13 cellular contexts compared by ENCODE assay signal in the genomic region with DNA sequence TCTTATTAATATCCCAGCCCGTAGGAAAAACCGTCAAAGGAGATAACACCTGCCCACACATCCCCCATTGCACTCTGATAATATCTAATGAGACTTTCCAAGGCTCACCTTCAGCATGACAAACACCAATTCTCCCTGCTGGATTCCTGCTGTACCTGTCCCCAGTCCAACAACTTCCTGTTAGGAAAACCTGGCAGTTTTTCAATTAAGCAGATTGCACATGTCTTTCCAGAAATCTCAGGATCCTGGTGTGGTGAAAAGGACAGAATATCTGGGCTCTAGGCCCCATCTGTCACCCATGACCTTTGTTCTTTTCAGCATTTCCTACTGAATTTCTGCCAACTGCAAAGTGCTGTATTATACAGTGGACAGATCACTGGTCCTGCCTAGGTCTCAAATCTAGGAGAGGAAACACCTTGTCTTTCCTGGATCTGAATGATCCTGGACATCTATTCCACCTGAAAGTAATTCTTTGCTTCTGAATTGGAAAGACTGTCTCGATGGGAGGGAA. TPM values are rescaled to one million over a fixed set of nuclear protein-coding genes. Genes with fewer than 3 reads are reported as not detected.
DNase-seq lines count a peak whose midpoint lies in the region; ATAC-seq, FAIRE-seq and TF ChIP-seq lines count a peak whose summit lies in the region.
"Had no signal": no experiment of that assay in that cellular context is flagged by ENCODE, and none has a peak within 500 bp of the region (broad histone marks: within the 10 kb centered on the region; RNA-seq: fewer than 3 reads in every experiment).

No MANE protein-coding gene starts in this region.

- H3K4me2 ChIP-seq in endothelial cell of umbilical vein (ENCODE audit: insufficient read depth, low read length): no peak overlapping the region
- H3K4me2 ChIP-seq: neural progenitor cell had no signal

- CTCF ChIA-PET in endothelial cell of umbilical vein (lab: Charles Lee): interaction anchor here (1.1 to 2.6 kb wide), 2 partner anchors 13 to 479 kb away, joined by 3 to 79 read pairs; no protein-coding TSS in a partner anchor

- no peaks in the 10 kb centered on the region for H3K27me3 Mint-ChIP-seq in stimulated activated memory B cell treated with anti-CD40 and anti-IgM and Interleukin-4, amounts not matched to agents 10 μg/mL and 1 μg/mL and 100 μg/mL, for 72 hours
- H3K27me3 Mint-ChIP-seq in activated T-cell treated with anti-CD3 and anti-CD28 coated beads, Interleukin-2, amount 50 U/mL, for 72 hours (ENCODE audit: low read depth): peaks cover 7% of the 10 kb centered on the region

- intact Hi-C loops in endothelial cell of umbilical vein (cut with micrococcal nuclease): loop anchor here (5.0 kb wide), 1 partner anchor 182 kb away; no protein-coding TSS in a partner anchor

- no peak for TF ChIP-seq POLR2A in endothelial cell of umbilical vein (IDR thresholded peaks at IDR 0.05; ENCODE audit: low read depth, low read length)

- no TSS peak for BruUV-seq in endothelial cell of umbilical vein (replicated peaks; lab: Mats Ljungman, UMichigan)

- H4K20me1 ChIP-seq in endothelial cell of umbilical vein (replicated peaks; ENCODE audit: control insufficient read depth, extremely low read depth, insufficient read depth, low read length): no peaks in the 10 kb centered on the region

- no peaks in the 10 kb centered on the region for H3K9me3 Mint-ChIP-seq in stimulated activated memory B cell treated with anti-CD40 and anti-IgM and Interleukin-4, amounts not matched to agents 10 μg/mL and 1 μg/mL and 100 μg/mL, for 72 hours
- no peaks in the 10 kb centered on the region for H3K9me3 Mint-ChIP-seq in activated T-cell treated with anti-CD3 and anti-CD28 coated beads, Interleukin-2, amount 50 U/mL, for 72 hours
- H3K9me3 Mint-ChIP-seq: stimulated activated naive CD8-positive, alpha-beta T cell treated with anti-CD3 and anti-CD28 coated beads, Interleukin-15, Interleukin-2, amounts not matched to agents 100 ng/mL and 50 ng/mL, for 24 hours had no signal

- H3K27me3 ChIP-seq in endothelial cell of umbilical vein (ENCODE audit: control insufficient read depth in 2 of 2, insufficient read depth in 2 of 2, low read length in 2 of 2): peaks cover under 1 to 2% of the 10 kb centered on the region in 2 experiments
- H3K27me3 ChIP-seq: neural progenitor cell had no signal

- no peak overlapping the region for H3K4me3 Mint-ChIP-seq in stimulated activated memory B cell treated with anti-CD40 and anti-IgM and Interleukin-4, amounts not matched to agents 10 μg/mL and 1 μg/mL and 100 μg/mL, for 72 hours
- H3K4me3 Mint-ChIP-seq in activated T-cell treated with anti-CD3 and anti-CD28 coated beads, Interleukin-2, amount 50 U/mL, for 72 hours: peak overlapping the region in 1 of 2 donors; percentile 25
- H3K4me3 Mint-ChIP-seq: activated naive CD8-positive, alpha-beta T cell; stimulated activated naive CD8-positive, alpha-beta T cell treated with anti-CD3 and anti-CD28 coated beads, Interleukin-15, Interleukin-2, amounts not matched to agents 100 ng/mL and 50 ng/mL, for 24 hours had no signal

- H3K27ac Mint-ChIP-seq in stimulated activated memory B cell treated with anti-CD40 and anti-IgM and Interleukin-4, amounts not matched to agents 10 μg/mL and 1 μg/mL and 100 μg/mL, for 72 hours: peak overlapping the region; percentile 84
- no peak overlapping the region for H3K27ac Mint-ChIP-seq in activated T-cell treated with anti-CD3 and anti-CD28 coated beads, Interleukin-2, amount 50 U/mL, for 72 hours
- H3K27ac Mint-ChIP-seq: activated naive CD8-positive, alpha-beta T cell; neural progenitor cell; T-helper 17 cell had no signal

- H3K4me1 Mint-ChIP-seq in stimulated activated memory B cell treated with anti-CD40 and anti-IgM and Interleukin-4, amounts not matched to agents 10 μg/mL and 1 μg/mL and 100 μg/mL, for 72 hours: peaks cover 17% of the 10 kb centered on the region
- peaks cover 17% of the 10 kb centered on the region for H3K4me1 Mint-ChIP-seq in activated T-cell treated with anti-CD3 and anti-CD28 coated beads, Interleukin-2, amount 50 U/mL, for 72 hours (ENCODE audit: low read depth)

- no peaks in the 10 kb centered on the region for H3K79me2 ChIP-seq in endothelial cell of umbilical vein (ENCODE audit: control insufficient read depth, insufficient read depth, low read length)

- no peaks in the 10 kb centered on the region for H3K36me3 Mint-ChIP-seq in stimulated activated memory B cell treated with anti-CD40 and anti-IgM and Interleukin-4, amounts not matched to agents 10 μg/mL and 1 μg/mL and 100 μg/mL, for 72 hours
- no peaks in the 10 kb centered on the region for H3K36me3 Mint-ChIP-seq in activated T-cell treated with anti-CD3 and anti-CD28 coated beads, Interleukin-2, amount 50 U/mL, for 72 hours (ENCODE audit: insufficient read depth in 2 of 2)
- H3K36me3 Mint-ChIP-seq: activated naive CD8-positive, alpha-beta T cell; neural progenitor cell had no signal

- FAIRE-seq in endothelial cell of umbilical vein (lab: Jason Lieb, UNC): no peak

- no peak overlapping the region for H3K27ac ChIP-seq in endothelial cell of umbilical vein (ENCODE audit: insufficient read depth, low read depth, low read length)
- H3K27ac ChIP-seq: neural progenitor cell had no signal

- no peaks in the 10 kb centered on the region for H3K9me3 ChIP-seq in endothelial cell of umbilical vein (replicated peaks; ENCODE audit: control insufficient read depth, insufficient read depth, low read length)

- POLR2A ChIA-PET in endothelial cell of umbilical vein (lab: Charles Lee): no interaction called here

- no peaks in the 10 kb centered on the region for H3K36me3 ChIP-seq in endothelial cell of umbilical vein (ENCODE audit: control insufficient read depth in 2 of 2, extremely low read depth in 1 of 2, insufficient read depth in 2 of 2, low read length in 2 of 2)
- H3K36me3 ChIP-seq: neural progenitor cell had no signal

- DNase-seq in NCI-H748 (lab: John Stamatoyannopoulos, UW; ENCODE audit: unreplicated experiment) (peak; percentile 40), NCI-H748 treated with DMSO at 0.1 percent for 48 hours (lab: John Stamatoyannopoulos, UW) (no peak), NCI-H2171 treated with DMSO at 0.1 percent for 48 hours (lab: John Stamatoyannopoulos, UW) (peak; percentile 73), endothelial cell of umbilical vein (ENCODE audit: low read depth, low spot score) (peak; percentile 19)
- no peak for DNase-seq in activated T-cell treated with anti-CD3 and anti-CD28 coated beads, Interleukin-2, amount 50 U/mL, for 72 hours
- DNase-seq: cortex of kidney had no signal

- H3K9ac ChIP-seq in endothelial cell of umbilical vein (replicated peaks; ENCODE audit: extremely low read depth, insufficient read depth, low read length): no peak overlapping the region
- H3K9ac ChIP-seq: neural progenitor cell had no signal

- no peaks in the 10 kb centered on the region for H3K9me1 ChIP-seq in endothelial cell of umbilical vein (replicated peaks; ENCODE audit: control insufficient read depth, extremely low read depth, insufficient read depth, low read length)

- peaks cover 3% of the 10 kb centered on the region for H3K4me1 ChIP-seq in endothelial cell of umbilical vein (ENCODE audit: control insufficient read depth, extremely low read depth, insufficient read depth, low read length)
- H3K4me1 ChIP-seq: neural progenitor cell had no signal

- no peak overlapping the region for H2AFZ ChIP-seq in endothelial cell of umbilical vein (ENCODE audit: low read depth, low read length)
- H2AFZ ChIP-seq: neural progenitor cell had no signal

- TF ChIP-seq CTCF in endothelial cell of umbilical vein (IDR thresholded peaks at IDR 0.05; ENCODE audit: extremely low read depth in 1 of 2, insufficient read depth in 1 of 2, low read depth in 1 of 2, low read length in 2 of 2): no peak

- dilution Hi-C loops in endothelial cell of umbilical vein (cut with MboI; ENCODE audit: extremely low pct_ligation_motif_present, low sequenced_read_pairs): no loop called here

- H3K4me3 ChIP-seq in endothelial cell of umbilical vein (replicated peaks in 1 of 3; ENCODE audit: insufficient read depth in 1 of 3, low read depth in 1 of 3, low read length in 3 of 3): no peak overlapping the region
- H3K4me3 ChIP-seq: neural progenitor cell had no signal

- no peak for ATAC-seq in stimulated activated memory B cell treated with anti-CD40 and anti-IgM and Interleukin-4, amounts not matched to agents 10 μg/mL and 1 μg/mL and 100 μg/mL, for 72 hours
- ATAC-seq in HG03159 (IDR thresholded peaks at IDR 0.05; ENCODE audit: unreplicated experiment) (no peak), GM18907 (IDR thresholded peaks at IDR 0.05; ENCODE audit: unreplicated experiment) (no peak)
- ATAC-seq in activated T-cell treated with anti-CD3 and anti-CD28 coated beads, Interleukin-2, amount 50 U/mL, for 72 hours (replicated peaks in 1 of 2): no peak

TF ChIP-seq in endothelial cell of umbilical vein, 7 proteins besides CTCF, POLR2A, EP300 and RAD21:
- TF ChIP-seq EZH2 (IDR thresholded peaks at IDR 0.05; ENCODE audit: borderline replicate concordance, low read depth, low read length, severe bottlenecking) (no peak), JUN (IDR thresholded peaks at IDR 0.05; ENCODE audit: borderline replicate concordance, insufficient read depth, insufficient read length, low read depth) (no peak), FOS (IDR thresholded peaks at IDR 0.05; ENCODE audit: borderline replicate concordance, insufficient read depth, low read length) (no peak), GATA2 (IDR thresholded peaks at IDR 0.05; ENCODE audit: insufficient read depth, insufficient read length, low read depth, low read length) (no peak), POLR2AphosphoS5 (IDR thresholded peaks at IDR 0.05; ENCODE audit: insufficient read depth, low read depth, low read length) (no peak), MYC (IDR thresholded peaks at IDR 0.05; ENCODE audit: low read depth, low read length) (no peak)
- TF ChIP-seq, protein P1, sequence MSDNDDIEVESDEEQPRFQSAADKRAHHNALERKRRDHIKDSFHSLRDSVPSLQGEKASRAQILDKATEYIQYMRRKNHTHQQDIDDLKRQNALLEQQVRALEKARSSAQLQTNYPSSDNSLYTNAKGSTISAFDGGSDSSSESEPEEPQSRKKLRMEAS (IDR thresholded peaks at IDR 0.05; ENCODE audit: insufficient read depth, insufficient read length): no peak

RNA-seq across cellular contexts. Expression of gene DTNBP1, which starts 27.7 kb away (rescaled TPM):
- 21.8 and 24.3 TPM in 2 replicates for total RNA-seq in endothelial cell of umbilical vein
- polyA plus RNA-seq in endothelial cell of umbilical vein: 26.0 and 28.9 TPM in 2 replicates
- 31.7 and 34.2 TPM in 2 replicates for polyA plus RNA-seq in endothelial cell of umbilical vein (2011; cell fraction: cytosol; rRNA removed)
- polyA plus RNA-seq in endothelial cell of umbilical vein (2011; cell fraction: nucleus; rRNA removed): 20.3 and 26.1 TPM in 2 replicates
- polyA plus RNA-seq in endothelial cell of umbilical vein (2012): 16.7 and 16.8 TPM in 2 replicates
- polyA minus RNA-seq in endothelial cell of umbilical vein: 20.6 and 23.1 TPM in 2 replicates
- 6.2 TPM for polyA minus RNA-seq in endothelial cell of umbilical vein (2011; cell fraction: cytosol; rRNA and poly(A)+ RNA removed)
- 16.6 and 16.8 TPM in 2 replicates for polyA minus RNA-seq in endothelial cell of umbilical vein (2011; cell fraction: nucleus; rRNA and poly(A)+ RNA removed)
- total RNA-seq in activated T-cell treated with anti-CD3 and anti-CD28 coated beads, Interleukin-2, amount 50 U/mL, for 72 hours: 10 to 100 TPM; 24.5 to 27.1 TPM

Comparison
In these comparisons a context has a peak if more than half of its experiments do, and no peak if none do; other contexts are left out.
1. DNase-seq: peak in NCI-H748 (single experiment), NCI-H2171 treated with DMSO at 0.1 percent for 48 hours (single experiment) and endothelial cell of umbilical vein (single experiment); none in NCI-H748 treated with DMSO at 0.1 percent for 48 hours (single experiment) and activated T-cell treated with anti-CD3 and anti-CD28 coated beads, Interleukin-2, amount 50 U/mL, for 72 hours (0 of 2).